ENCODE assay signal across 10 cellular contexts in genomic region chr15:90981681-90982080, GRCh38.
DNase-seq lines count a peak whose midpoint lies in the region; ATAC-seq, FAIRE-seq and TF ChIP-seq lines count a peak whose summit lies in the region.
"Had no signal": no experiment of that assay in that cellular context is flagged by ENCODE, and none has a peak within 500 bp of the region (broad histone marks: within the 10 kb centered on the region; RNA-seq: fewer than 3 reads in every experiment).

No MANE protein-coding gene starts in this region.

- peak; percentile 37 for DNase-seq in NOMO-1 treated with DMSO at 0.1 percent for 48 hours (lab: John Stamatoyannopoulos, UW; ENCODE audit: unreplicated experiment)
- no peak for DNase-seq in NOMO-1 treated with dmso at 0.1 percent for 144 hours (lab: John Stamatoyannopoulos, UW; ENCODE audit: unreplicated experiment)
- DNase-seq in nephron progenitor cell, result no peak
- DNase-seq in urothelium cell line (ENCODE audit: low spot score), result no peak
- no peak for DNase-seq in HK-2 (ENCODE audit: unreplicated experiment)
- DNase-seq in 8988T, result no peak
- DNase-seq: NCI-H69, T-cell had no signal

- H3K27ac Mint-ChIP-seq in nephron progenitor cell, result peak overlapping the region; percentile 16
- H3K27ac Mint-ChIP-seq: T-cell had no signal

- H3K9me3 Mint-ChIP-seq in nephron progenitor cell, result no peaks in the 10 kb centered on the region
- H3K9me3 Mint-ChIP-seq: T-cell had no signal

- TF ChIP-seq CTCF in nephron progenitor cell (IDR thresholded peaks at IDR 0.05), result no peak

- ATAC-seq in GM21529 (IDR thresholded peaks at IDR 0.05; ENCODE audit: unreplicated experiment) (peak; percentile 81), HG03280 (IDR thresholded peaks at IDR 0.05; ENCODE audit: unreplicated experiment) (peak; percentile 68)
- ATAC-seq: T-cell had no signal

- H3K4me1 Mint-ChIP-seq in nephron progenitor cell, result no peaks in the 10 kb centered on the region

- H3K36me3 Mint-ChIP-seq in nephron progenitor cell (ENCODE audit: low read depth), result peaks cover 76% of the 10 kb centered on the region

- FAIRE-seq in urothelium cell line (lab: Jason Lieb, UNC), result no peak

- no peak overlapping the region for H3K4me3 Mint-ChIP-seq in nephron progenitor cell
- H3K4me3 Mint-ChIP-seq: T-cell had no signal

- no peaks in the 10 kb centered on the region for H3K27me3 Mint-ChIP-seq in nephron progenitor cell (ENCODE audit: low read depth, poor library complexity)
- H3K27me3 Mint-ChIP-seq: T-cell had no signal
